Comparison of ENCODE assay signal across 14 cellular contexts in genomic region chr10:128526793-128527375, GRCh38.
DNase-seq lines count a peak whose midpoint lies in the region; ATAC-seq, FAIRE-seq and TF ChIP-seq lines count a peak whose summit lies in the region.
"Had no signal": no experiment of that assay in that cellular context is flagged by ENCODE, and none has a peak within 500 bp of the region (broad histone marks: within the 10 kb centered on the region; RNA-seq: fewer than 3 reads in every experiment).

No MANE protein-coding gene starts in this region.

- H3K36me3 ChIP-seq in BE2C = no peaks in the 10 kb centered on the region
- H3K36me3 ChIP-seq in astrocyte (ENCODE audit: insufficient read depth, low read length) = no peaks in the 10 kb centered on the region

- H3K9me3 Mint-ChIP-seq in astrocyte (ENCODE audit: unreplicated experiment) = peaks cover 3% of the 10 kb centered on the region

- H3K36me3 Mint-ChIP-seq in astrocyte (ENCODE audit: low read depth, unreplicated experiment) = no peaks in the 10 kb centered on the region

- no peak overlapping the region for H3K9ac ChIP-seq in astrocyte (ENCODE audit: low read length)

- H4K20me1 ChIP-seq in astrocyte (ENCODE audit: insufficient read depth, low read length) = no peaks in the 10 kb centered on the region

- no peaks in the 10 kb centered on the region for H3K9me3 ChIP-seq in BE2C
- H3K9me3 ChIP-seq in astrocyte (ENCODE audit: insufficient read depth, low read depth, low read length) = no peaks in the 10 kb centered on the region

- DNase-seq in BE2C (peak; percentile 81), HT1080 (ENCODE audit: low read depth) (peak; percentile 13), astrocyte (ENCODE audit: low read depth) (no peak), left kidney (ENCODE audit: low read depth, low spot score) (peak; percentile 95), RKO (ENCODE audit: low spot score) (no peak), activated T-cell treated with anti-CD3 and anti-CD28 coated beads for 4 hours (no peak), mesenteric fat pad (ENCODE audit: low spot score) (no peak), left lobe of liver (ENCODE audit: low spot score) (no peak)
- DNase-seq: activated CD4-positive, alpha-beta T cell treated with anti-CD3 and anti-CD28 coated beads for 48 hours; stimulated activated CD4-positive, alpha-beta T cell treated with anti-CD3 and anti-CD28 coated beads, Interleukin-2, amount 100 ng/mL, for 24 hours had no signal

- H3K4me1 ChIP-seq in BE2C (peaks cover 12% of the 10 kb centered on the region), astrocyte (ENCODE audit: insufficient read depth, low read length) (no peaks in the 10 kb centered on the region)

- H3K4me1 Mint-ChIP-seq in astrocyte (ENCODE audit: low read depth, unreplicated experiment) = no peaks in the 10 kb centered on the region

- ATAC-seq in left lobe of liver = no peak
- ATAC-seq: esophagus mucosa, HCT116 had no signal

- no peak overlapping the region for H3K27ac Mint-ChIP-seq in astrocyte (ENCODE audit: unreplicated experiment)

- H3K4me2 ChIP-seq in astrocyte (ENCODE audit: low read length) = peak overlapping the region; percentile 3

- H3K27ac ChIP-seq in astrocyte (ENCODE audit: low read depth, low read length) = no peak overlapping the region

- no peak for FAIRE-seq in astrocyte (lab: Jason Lieb, UNC)
- FAIRE-seq: colon, G401.6 had no signal

- H3K4me3 ChIP-seq in BE2C (ENCODE audit: low read depth, low read length) (no peak overlapping the region), astrocyte (ENCODE audit: insufficient read depth, low read depth, low read length) (no peak overlapping the region)

- no peak overlapping the region for H2AFZ ChIP-seq in astrocyte (ENCODE audit: low read depth, low read length)

- H3K27me3 Mint-ChIP-seq in astrocyte (ENCODE audit: low read depth, unreplicated experiment) = peaks cover 20% of the 10 kb centered on the region

- no peak overlapping the region for H3K4me3 Mint-ChIP-seq in astrocyte (ENCODE audit: unreplicated experiment)

- TF ChIP-seq CTCF in BE2C (IDR thresholded peaks at IDR 0.05; ENCODE audit: low read depth, low read length) (no peak), astrocyte (IDR thresholded peaks at IDR 0.05; ENCODE audit: insufficient read depth, low read depth, low read length) (no peak)

- H3K27me3 ChIP-seq in BE2C = no peaks in the 10 kb centered on the region
- no peaks in the 10 kb centered on the region for H3K27me3 ChIP-seq in astrocyte (ENCODE audit: insufficient read depth, low read length)

- H3K79me2 ChIP-seq in astrocyte (ENCODE audit: insufficient read depth, low read length) = no peaks in the 10 kb centered on the region

Comparison
In these comparisons a context has a peak if more than half of its experiments do, and no peak if none do; other contexts are left out.
1. DNase-seq: peak in BE2C (single experiment), HT1080 (single experiment) and left kidney (single experiment); none in astrocyte (single experiment), RKO (single experiment), activated T-cell treated with anti-CD3 and anti-CD28 coated beads for 4 hours (single experiment), mesenteric fat pad (single experiment) and left lobe of liver (single experiment).